8 cellular contexts compared by ENCODE assay signal in genomic region chr2:85540131-85540587, GRCh38. TPM values are rescaled to one million over a fixed set of nuclear protein-coding genes. Genes with fewer than 3 reads are reported as not detected.
A peak's percentile ranks its signal among the peaks of the same experiment; 100 is the strongest.
DNase-seq lines count a peak whose midpoint lies in the region; ATAC-seq and TF ChIP-seq lines count a peak whose summit lies in the region.

No MANE protein-coding gene starts in this region.

- WGBS in trophoblast cell (ENCODE audit: extremely low coverage, insufficient coverage, insufficient read length), result no CpG with 5 or more reads among the region's 8 CpGs

- ATAC-seq in GM21447 (IDR thresholded peaks at IDR 0.05; ENCODE audit: unreplicated experiment) (peak; percentile 1), esophagus mucosa (no peak), HG03045 (IDR thresholded peaks at IDR 0.05; ENCODE audit: unreplicated experiment) (no peak)

- H2AK5ac ChIP-seq in trophoblast cell (ENCODE audit: low read length), result no peak overlapping the region

- H3K36me3 ChIP-seq in Peyer's patch, result peaks cover 0 to 40% (median 2%) of the 10 kb centered on the region in 3 donors
- peaks cover 5 to 32% of the 10 kb centered on the region in 2 experiments for H3K36me3 ChIP-seq in trophoblast cell (ENCODE audit: control insufficient read depth in 1 of 2, insufficient read depth in 2 of 2, low read length in 2 of 2)

- H3K4me1 ChIP-seq in Peyer's patch (peaks cover 0 to 45% (median 4%) of the 10 kb centered on the region in 4 donors), trophoblast cell (ENCODE audit: control insufficient read depth in 1 of 2, insufficient read depth in 2 of 2, low read length in 2 of 2) (peaks cover 0 to 7% of the 10 kb centered on the region in 2 experiments)

- H4K91ac ChIP-seq in trophoblast cell (ENCODE audit: low read depth, low read length), result no peak overlapping the region

- H3K4ac ChIP-seq in trophoblast cell (ENCODE audit: low read depth, low read length), result peak overlapping the region; percentile 100

- no peak overlapping the region for H4K8ac ChIP-seq in trophoblast cell (ENCODE audit: low read depth, low read length)

- no peak overlapping the region for H3K23ac ChIP-seq in trophoblast cell (ENCODE audit: low read length)

- H2BK5ac ChIP-seq in trophoblast cell (ENCODE audit: low read depth, low read length, poor library complexity), result no peak overlapping the region

- H4K12ac ChIP-seq in trophoblast cell (ENCODE audit: low read depth, low read length), result no peak overlapping the region

- peaks cover 26% of the 10 kb centered on the region for H3K79me2 ChIP-seq in trophoblast cell (ENCODE audit: control insufficient read depth, insufficient read depth, low read length, poor library complexity)

- peak overlapping the region; percentile 99 for H3K9ac ChIP-seq in trophoblast cell (ENCODE audit: low read length)

- H3K4me3 ChIP-seq in Peyer's patch (peak overlapping the region; percentile 72 to 97 (median 83)), epithelial cell of proximal tubule (ENCODE audit: low read depth, low read length) (peak overlapping the region; percentile 89), trophoblast cell (ENCODE audit: low read depth, low read length) (peak overlapping the region; percentile 96)

- H3K9me3 ChIP-seq in Peyer's patch (no peaks in the 10 kb centered on the region), trophoblast cell (ENCODE audit: insufficient read depth, low read depth, low read length) (peaks cover 2% of the 10 kb centered on the region)

- H2BK12ac ChIP-seq in trophoblast cell (ENCODE audit: low read length), result no peak overlapping the region

- H3K18ac ChIP-seq in trophoblast cell (ENCODE audit: low read length), result no peak overlapping the region

- H3K27me3 ChIP-seq in Peyer's patch, result no peaks in the 10 kb centered on the region
- no peaks in the 10 kb centered on the region for H3K27me3 ChIP-seq in trophoblast cell (ENCODE audit: insufficient read depth, low read length)

- no peak for TF ChIP-seq POLR2A in Peyer's patch (IDR thresholded peaks at IDR 0.05)

- H3K27ac ChIP-seq in Peyer's patch, result peak overlapping the region; percentile 95 to 99 (median 98)
- no peak overlapping the region for H3K27ac ChIP-seq in trophoblast cell (ENCODE audit: low read depth, low read length)

- H2AFZ ChIP-seq in trophoblast cell (ENCODE audit: insufficient read depth, low read length, poor library complexity), result no peak overlapping the region

- no peak overlapping the region for H3K14ac ChIP-seq in trophoblast cell (ENCODE audit: low read length)

- H3K79me1 ChIP-seq in trophoblast cell (ENCODE audit: low read length), result peaks cover 21% of the 10 kb centered on the region

- no peak for TF ChIP-seq CTCF in Peyer's patch (IDR thresholded peaks at IDR 0.05)
- no peak for TF ChIP-seq CTCF in epithelial cell of proximal tubule (conservative IDR thresholded peaks at IDR 0.05; ENCODE audit: low read depth, low read length)

- DNase-seq in Peyer's patch (no peak), epithelial cell of proximal tubule (ENCODE audit: low read depth) (no peak), trophoblast cell (no peak), cortex of kidney (lab: John Stamatoyannopoulos, UW) (no peak), D341Med (ENCODE audit: low spot score) (no peak)

- peak overlapping the region; percentile 69 for H3K4me2 ChIP-seq in trophoblast cell (ENCODE audit: low read length)

- no peak overlapping the region for H2BK120ac ChIP-seq in trophoblast cell (ENCODE audit: insufficient read depth, low read length, poor library complexity)

RNA-seq across cellular contexts. Expression of gene MAT2A, which starts 1.2 kb away (rescaled TPM):
- total RNA-seq in Peyer's patch, result 100 to 1,000 TPM; 113 to 189 (median 140) TPM
- 64.6 and 134 TPM in 2 replicates for total RNA-seq in epithelial cell of proximal tubule
- polyA plus RNA-seq in trophoblast cell (2013), result 128 and 130 TPM in 2 replicates
- total RNA-seq in esophagus mucosa, result 235 TPM

RNA-seq across cellular contexts. Expression of gene GGCX, which starts 21.1 kb away (rescaled TPM):
- total RNA-seq in Peyer's patch, result 10 to 100 TPM; 21.3 to 38.0 (median 31.1) TPM
- total RNA-seq in epithelial cell of proximal tubule, result 35.1 and 58.2 TPM in 2 replicates
- 34.3 and 35.8 TPM in 2 replicates for polyA plus RNA-seq in trophoblast cell (2013)
- total RNA-seq in esophagus mucosa, result 26.5 TPM

RNA-seq across cellular contexts. Expression of gene VAMP8, which starts 37.2 kb away (rescaled TPM):
- 100 to 1,000 TPM in 2 of 4 donors, 10 to 100 TPM in 2; 75.1 to 189 (median 112) TPM for total RNA-seq in Peyer's patch
- 86.5 and 152 TPM in 2 replicates for total RNA-seq in epithelial cell of proximal tubule
- 104 and 109 TPM in 2 replicates for polyA plus RNA-seq in trophoblast cell (2013)
- 264 TPM for total RNA-seq in esophagus mucosa

RNA-seq across cellular contexts. Expression of gene VAMP5, which starts 44.1 kb away (rescaled TPM):
- total RNA-seq in Peyer's patch, result 10 to 100 TPM in 3 of 4 donors, 1 to 10 TPM in 1; 6.5 to 18.2 (median 16.0) TPM
- total RNA-seq in epithelial cell of proximal tubule, result 25.0 and 28.9 TPM in 2 replicates
- polyA plus RNA-seq in trophoblast cell (2013), result 9.0 and 9.3 TPM in 2 replicates
- 24.2 TPM for total RNA-seq in esophagus mucosa

RNA-seq across cellular contexts. Expression of gene RNF181, which starts 55.4 kb away (rescaled TPM):
- 100 to 1,000 TPM in 3 of 4 donors, 10 to 100 TPM in 1; 73.4 to 182 (median 134) TPM for total RNA-seq in Peyer's patch
- total RNA-seq in epithelial cell of proximal tubule, result 187 and 280 TPM in 2 replicates
- 201 and 212 TPM in 2 replicates for polyA plus RNA-seq in trophoblast cell (2013)
- 95.2 TPM for total RNA-seq in esophagus mucosa
